In the genomic region with DNA sequence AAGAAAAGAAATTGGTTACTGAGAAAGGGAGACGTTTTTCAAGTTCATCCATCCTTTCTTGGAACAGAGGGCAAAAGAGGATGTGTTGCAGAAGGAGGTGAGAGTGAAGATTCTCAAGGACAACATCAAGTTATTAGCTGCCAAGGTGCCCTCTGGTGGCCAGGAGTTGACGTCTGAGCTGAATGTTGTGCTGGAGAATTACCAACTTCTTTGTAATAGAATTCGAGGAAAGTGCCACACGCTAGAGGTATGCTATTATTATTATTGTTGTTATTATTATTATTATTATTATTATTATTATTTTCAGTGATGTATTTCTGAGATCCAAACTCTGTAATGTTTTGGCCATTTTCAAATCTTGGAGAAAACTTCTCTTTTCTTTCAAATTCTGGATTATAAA, we compare ENCODE assay signal across 8 cellular contexts.
DNase-seq lines count a peak whose midpoint lies in the region; ATAC-seq, FAIRE-seq and TF ChIP-seq lines count a peak whose summit lies in the region.

No MANE protein-coding gene starts in this region.

- no peaks in the 10 kb centered on the region; the same call in 1 of the 2 replicates for H3K23me2 ChIP-seq in H1 (ENCODE audit: low read depth, low read length)

- no peaks in the 10 kb centered on the region for H3K27me3 Mint-ChIP-seq in activated CD8-positive, alpha-beta T cell treated with anti-CD3 and anti-CD28 coated beads, Interleukin-2, amount 10 ng/mL, durations not matched to agents 7 days and 5 days (ENCODE audit: low read depth)

- H3K4me3 ChIP-seq in H1 (ENCODE audit: extremely low read depth in 1 of 4, insufficient read depth in 2 of 4, low read depth in 3 of 4, low read length in 4 of 4) = no peak overlapping the region
- no peak overlapping the region for H3K4me3 ChIP-seq in mucosa of descending colon

- no peaks in the 10 kb centered on the region for H3K9me3 ChIP-seq in H1 (ENCODE audit: insufficient read depth in 2 of 2, low read depth in 1 of 2, low read length in 1 of 2)
- no peaks in the 10 kb centered on the region for H3K9me3 ChIP-seq in mucosa of descending colon

- no peaks in the 10 kb centered on the region for H4K20me1 ChIP-seq in H1 (replicated peaks in 1 of 2; ENCODE audit: control insufficient read depth in 1 of 2, insufficient read depth in 2 of 2, low read length in 2 of 2)

- peaks cover 61% of the 10 kb centered on the region for H3K36me3 Mint-ChIP-seq in activated CD8-positive, alpha-beta T cell treated with anti-CD3 and anti-CD28 coated beads, Interleukin-2, amount 10 ng/mL, durations not matched to agents 7 days and 5 days (ENCODE audit: low read depth)

- H3K4me2 ChIP-seq in H1 (ENCODE audit: insufficient read depth in 1 of 2, low read depth in 2 of 2, low read length in 2 of 2) = no peak overlapping the region

- no peaks in the 10 kb centered on the region for H3K27me3 ChIP-seq in H1 (replicated peaks in 1 of 4; ENCODE audit: control insufficient read depth in 3 of 4, extremely low read depth in 1 of 4, insufficient read depth in 3 of 4, low read length in 3 of 4)

- H3K36me3 ChIP-seq in H1 (ENCODE audit: control insufficient read depth in 2 of 4, insufficient read depth in 4 of 4, low read length in 3 of 4) (peaks cover 0 to 21% (median 6%) of the 10 kb centered on the region in 4 experiments; a peak in 4 of 8 replicates), mucosa of descending colon (ENCODE audit: low read depth) (no peaks in the 10 kb centered on the region)

- H2BK120ac ChIP-seq in H1 (replicated peaks; ENCODE audit: low read depth, low read length) = no peak overlapping the region

- H4K91ac ChIP-seq in H1 (replicated peaks; ENCODE audit: insufficient read length, low read length) = no peak overlapping the region

- H2AFZ ChIP-seq in H1 (ENCODE audit: low read length) = no peak overlapping the region

- POLR2A ChIA-PET in activated CD8-positive, alpha-beta T cell treated with anti-CD3 and anti-CD28 coated beads, Interleukin-2, amount 10 ng/mL, durations not matched to agents 7 days and 5 days (lab: Charles Lee) = interaction anchor here (1.0 kb wide), 2 partner anchors 265 to 331 kb away, joined by 3 read pairs; no protein-coding TSS in a partner anchor
- POLR2A ChIA-PET in H1 (lab: Charles Lee; ENCODE audit: partially characterized antibody) = interaction anchor here (0.7 to 1.8 kb wide), 3 partner anchors 13 to 266 kb away, joined by 3 read pairs; no protein-coding TSS in a partner anchor

- no peaks in the 10 kb centered on the region for H3K79me1 ChIP-seq in H1 (ENCODE audit: low read depth, low read length)

- H3K27ac Mint-ChIP-seq in activated CD8-positive, alpha-beta T cell treated with anti-CD3 and anti-CD28 coated beads, Interleukin-2, amount 10 ng/mL, durations not matched to agents 7 days and 5 days = no peak overlapping the region

- no peak overlapping the region for H2BK5ac ChIP-seq in H1 (ENCODE audit: low read depth, low read length)

- no peak overlapping the region for H2BK15ac ChIP-seq in H1 (ENCODE audit: low read length)

- intact Hi-C loops in mucosa of descending colon (cut with DNase I, micrococcal nuclease) = loop anchor here in 1 of 2 donors (2.0 kb wide), 1 partner anchor 377 kb away; no protein-coding TSS in a partner anchor

- H4K8ac ChIP-seq in H1 (ENCODE audit: extremely low read depth, insufficient read depth, low read length) = no peak overlapping the region

- no peaks in the 10 kb centered on the region for H3K79me2 ChIP-seq in H1 (ENCODE audit: control insufficient read depth in 1 of 2, insufficient read depth in 2 of 2, low read length in 2 of 2)

- TF ChIP-seq CTCF in AG09319 (IDR thresholded peaks at IDR 0.05; ENCODE audit: low read depth, low read length) = peak; percentile 64
- peak; percentile 42 to 85 (median 74) for TF ChIP-seq CTCF in H1 (IDR thresholded peaks at IDR 0.05; ENCODE audit: control extremely low read depth in 1 of 3, insufficient read depth in 1 of 3, low read depth in 1 of 3, low read length in 3 of 3)
- TF ChIP-seq CTCF in mucosa of descending colon (IDR thresholded peaks at IDR 0.05) = peak; percentile 39

- H3K27ac ChIP-seq in H1 (ENCODE audit: low read depth, low read length) = no peak overlapping the region

- H3K23ac ChIP-seq in H1 (ENCODE audit: insufficient read length) = no peak overlapping the region

- H3K4me1 ChIP-seq in H1 (replicated peaks in 1 of 4; ENCODE audit: control insufficient read depth in 3 of 4, insufficient read depth in 4 of 4, low read length in 3 of 4) = no peaks in the 10 kb centered on the region
- H3K4me1 ChIP-seq in mucosa of descending colon (ENCODE audit: low read depth) = no peaks in the 10 kb centered on the region

- no peak overlapping the region for H3K4me3 Mint-ChIP-seq in activated CD8-positive, alpha-beta T cell treated with anti-CD3 and anti-CD28 coated beads, Interleukin-2, amount 10 ng/mL, durations not matched to agents 7 days and 5 days

- no peak overlapping the region for H3K14ac ChIP-seq in H1 (ENCODE audit: insufficient read length)

- H3K18ac ChIP-seq in H1 (ENCODE audit: extremely low read depth, low read length) = no peak overlapping the region

- no peak overlapping the region for H3K4ac ChIP-seq in H1 (replicated peaks; ENCODE audit: insufficient read length, low read depth, low read length)

- TF ChIP-seq RAD21 in H1 (IDR thresholded peaks at IDR 0.05 in 1 of 2, conservative IDR thresholded peaks at IDR 0.05 in 1 of 2; ENCODE audit: low read depth in 2 of 2, low read length in 2 of 2) = peak; percentile 80 to 84

- no peak overlapping the region for H3K9ac ChIP-seq in H1 (replicated peaks in 1 of 4; ENCODE audit: extremely low read depth in 1 of 4, low read depth in 3 of 4, low read length in 3 of 4)

- TF ChIP-seq EP300 in H1 (IDR thresholded peaks at IDR 0.05; ENCODE audit: borderline replicate concordance in 1 of 2, low read depth in 2 of 2, low read length in 2 of 2) = no peak

- peaks cover 27% of the 10 kb centered on the region for H3K4me1 Mint-ChIP-seq in activated CD8-positive, alpha-beta T cell treated with anti-CD3 and anti-CD28 coated beads, Interleukin-2, amount 10 ng/mL, durations not matched to agents 7 days and 5 days (ENCODE audit: low read depth)

- no peak overlapping the region for H2BK12ac ChIP-seq in H1 (ENCODE audit: low read depth, low read length)

- no peak for TF ChIP-seq POLR2A in H1 (IDR thresholded peaks at IDR 0.05; ENCODE audit: control extremely low read depth in 1 of 2, low read depth in 2 of 2, low read length in 2 of 2)

- CTCF ChIA-PET in activated CD8-positive, alpha-beta T cell treated with anti-CD3 and anti-CD28 coated beads, Interleukin-2, amount 10 ng/mL, durations not matched to agents 7 days and 5 days (lab: Charles Lee) = interaction anchor here (0.7 to 4.4 kb wide), 33 partner anchors 10 to 1443 kb away, joined by 3 to 15 read pairs (median 3); no protein-coding TSS in a partner anchor
- CTCF ChIA-PET in H1 (lab: Charles Lee; ENCODE audit: partially characterized antibody) = interaction anchor here (0.5 to 2.9 kb wide), 17 partner anchors 9 to 750 kb away, joined by 3 to 13 read pairs (median 3); no protein-coding TSS in a partner anchor

- no peak overlapping the region for H4K5ac ChIP-seq in H1 (ENCODE audit: insufficient read length, low read depth, low read length)

- no peak overlapping the region for H2BK20ac ChIP-seq in H1 (ENCODE audit: low read length)

- peak; percentile 45 for DNase-seq in AG09319 (ENCODE audit: extremely low read depth, low read depth)
- peak; percentile 77 for DNase-seq in NCI-H82 (lab: John Stamatoyannopoulos, UW)
- DNase-seq in activated CD8-positive, alpha-beta T cell treated with anti-CD3 and anti-CD28 coated beads, Interleukin-2, amount 10 ng/mL, durations not matched to agents 7 days and 5 days = peak; percentile 81
- peak; percentile 43 to 69 for DNase-seq in H1 (ENCODE audit: low read depth in 1 of 2, low spot score in 2 of 2)
- DNase-seq in mucosa of descending colon = peak in 2 of 3 donors; percentile 82 to 94
- DNase-seq in stimulated activated CD8-positive, alpha-beta memory T cell treated with anti-CD3 and anti-CD28 coated beads, Interleukin-7, amount 100 ng/mL, for 1 hour (ENCODE audit: low read depth in 2 of 2) = peak; percentile 39 to 45

- no peak overlapping the region for H3K56ac ChIP-seq in H1 (replicated peaks; ENCODE audit: insufficient read length, low read depth, low read length)

- ATAC-seq in GM18867 (IDR thresholded peaks at IDR 0.05; ENCODE audit: unreplicated experiment) (peak; percentile 78), HG03354 (IDR thresholded peaks at IDR 0.05; ENCODE audit: poor library complexity, severe bottlenecking, unreplicated experiment) (peak; percentile 86), mucosa of descending colon (peak; percentile 82)
- ATAC-seq in activated CD8-positive, alpha-beta T cell treated with anti-CD3 and anti-CD28 coated beads, Interleukin-2, amount 10 ng/mL, durations not matched to agents 7 days and 5 days = peak; percentile 80

- 41% methylated on average over 4 of the region's 4 CpGs; no CpG with 5 or more reads in 1 of the 2 experiments for WGBS in H1 (ENCODE audit: extremely low coverage in 1 of 2, insufficient coverage in 1 of 2, insufficient read length in 1 of 2, insufficient replicate concordance in 2 of 2, low coverage in 1 of 2, low lambda C conversion rate in 2 of 2, missing lambda C conversion rate in 1 of 2), 2 experiments

- FAIRE-seq in H1 (lab: Jason Lieb, UNC) = peak; percentile 82

- no peak overlapping the region for H2AK5ac ChIP-seq in H1 (ENCODE audit: low read depth, low read length)

- H3K9me3 Mint-ChIP-seq in activated CD8-positive, alpha-beta T cell treated with anti-CD3 and anti-CD28 coated beads, Interleukin-2, amount 10 ng/mL, durations not matched to agents 7 days and 5 days (ENCODE audit: insufficient read depth) = no peaks in the 10 kb centered on the region

TF ChIP-seq in H1, 55 proteins besides CTCF, POLR2A, EP300 and RAD21:
- TF ChIP-seq PHF8 (conservative IDR thresholded peaks at IDR 0.05; ENCODE audit: low read depth, low read length) = no peak
- TF ChIP-seq SAP30 (IDR thresholded peaks at IDR 0.05; ENCODE audit: insufficient read depth, insufficient replicate concordance, low read length) = no peak
- no peak for TF ChIP-seq HDAC6 (IDR thresholded peaks at IDR 0.05; ENCODE audit: low read depth, low read length)
- no peak for TF ChIP-seq SIX5 (IDR thresholded peaks at IDR 0.05; ENCODE audit: low read depth, low read length)
- no peak for TF ChIP-seq CTBP2 (IDR thresholded peaks at IDR 0.05; ENCODE audit: borderline replicate concordance, insufficient read depth, insufficient read length, low read length)
- TF ChIP-seq KDM4A (IDR thresholded peaks at IDR 0.05; ENCODE audit: low read depth, low read length, severe bottlenecking) = no peak
